8 cellular contexts compared by ENCODE assay signal in genomic region chrX:138889152-138889551, GRCh38.
"Had no signal": no experiment of that assay in that cellular context is flagged by ENCODE, and none has a peak within 500 bp of the region (broad histone marks: within the 10 kb centered on the region; RNA-seq: fewer than 3 reads in every experiment).

No MANE protein-coding gene starts in this region.

- H2AFZ ChIP-seq: GM23248 had no signal

- H3K4me3 ChIP-seq: GM23248, HAP-1 had no signal

- H3K4me1 ChIP-seq: HAP-1 had no signal

- H3K27ac ChIP-seq: GM23248, HL-60 had no signal

- DNase-seq: GM23248, GOT3, H7, HFFc6 had no signal

- H3K36me3 ChIP-seq: HAP-1 had no signal

- H3K9ac ChIP-seq: GM23248 had no signal

- H3K9me3 ChIP-seq: HAP-1 had no signal

- ATAC-seq: HCT116, HepG2 had no signal
